In genomic region chr17:44197107-44197506, GRCh38 we compare ENCODE assay signal across 11 cellular contexts. TPM values are rescaled to one million over a fixed set of nuclear protein-coding genes. Genes with fewer than 3 reads are reported as not detected.
A peak's percentile ranks its signal among the peaks of the same experiment; 100 is the strongest.
DNase-seq lines count a peak whose midpoint lies in the region; ATAC-seq and TF ChIP-seq lines count a peak whose summit lies in the region.
"Had no signal": no experiment of that assay in that cellular context is flagged by ENCODE, and none has a peak within 500 bp of the region (broad histone marks: within the 10 kb centered on the region; RNA-seq: fewer than 3 reads in every experiment).

No MANE protein-coding gene starts in this region.

- H3K4me3 Mint-ChIP-seq in CD8-positive, alpha-beta memory T cell, result peak overlapping the region in 2 of 7 donors; percentile 56 to 94
- H3K4me3 Mint-ChIP-seq in dendritic cell treated with granulocyte-macrophage colony-stimulating factor and Interleukin-4, amounts not matched to agents 40 ng/mL and 50 ng/mL, for 4 days, result peak overlapping the region; percentile 83

- no peak overlapping the region for H3K27ac ChIP-seq in CD8-positive, alpha-beta memory T cell (ENCODE audit: low read depth, low read length)
- H3K27ac ChIP-seq in osteoblast (ENCODE audit: low read depth, low read length), result peak overlapping the region; percentile 17

- no peaks in the 10 kb centered on the region for H3K27me3 Mint-ChIP-seq in CD8-positive, alpha-beta memory T cell
- H3K27me3 Mint-ChIP-seq in dendritic cell treated with granulocyte-macrophage colony-stimulating factor and Interleukin-4, amounts not matched to agents 40 ng/mL and 50 ng/mL, for 4 days, result no peaks in the 10 kb centered on the region

- H4K20me1 ChIP-seq in osteoblast (ENCODE audit: insufficient read depth, low read length), result peaks cover 3% of the 10 kb centered on the region

- peak overlapping the region in 6 of 8 donors; percentile 65 to 96 (median 86) for H3K27ac Mint-ChIP-seq in CD8-positive, alpha-beta memory T cell
- peak overlapping the region; percentile 94 for H3K27ac Mint-ChIP-seq in dendritic cell treated with granulocyte-macrophage colony-stimulating factor and Interleukin-4, amounts not matched to agents 40 ng/mL and 50 ng/mL, for 4 days

- peaks cover 30% of the 10 kb centered on the region for H3K36me3 ChIP-seq in CD8-positive, alpha-beta memory T cell (ENCODE audit: insufficient read depth, low read length)
- H3K36me3 ChIP-seq in NT2/D1 (ENCODE audit: insufficient read depth, insufficient read length, low read length) (peaks cover 59% of the 10 kb centered on the region), osteoblast (ENCODE audit: insufficient read depth, low read length) (peaks cover 31% of the 10 kb centered on the region)

- no peak for ATAC-seq in HG02642 (IDR thresholded peaks at IDR 0.05; ENCODE audit: poor library complexity, unreplicated experiment)
- ATAC-seq: lower lobe of right lung, Panc1 had no signal

- H3K79me2 ChIP-seq in osteoblast (ENCODE audit: insufficient read depth, low read length), result peaks cover 30% of the 10 kb centered on the region

- H3K9me3 Mint-ChIP-seq in CD8-positive, alpha-beta memory T cell, result no peaks in the 10 kb centered on the region
- H3K9me3 Mint-ChIP-seq in dendritic cell treated with granulocyte-macrophage colony-stimulating factor and Interleukin-4, amounts not matched to agents 40 ng/mL and 50 ng/mL, for 4 days, result no peaks in the 10 kb centered on the region

- H3K9ac ChIP-seq in NT2/D1 (ENCODE audit: insufficient read length, low read depth), result peak overlapping the region; percentile 65

- no peak for TF ChIP-seq CTCF in osteoblast (IDR thresholded peaks at IDR 0.05; ENCODE audit: extremely low read depth, low read depth, low read length)

- CTCF ChIA-PET in CD8-positive, alpha-beta memory T cell (lab: Charles Lee), result interaction anchor here (0.9 to 2.3 kb wide), 4 partner anchors 11 to 149 kb away, joined by 4 to 13 read pairs (median 6); partner anchors contain the start of gene TMUB2

- no peaks in the 10 kb centered on the region for H3K27me3 ChIP-seq in CD8-positive, alpha-beta memory T cell (ENCODE audit: insufficient read depth, low read length, poor library complexity, severe bottlenecking)
- H3K27me3 ChIP-seq in NT2/D1 (ENCODE audit: insufficient read depth, insufficient read length) (no peaks in the 10 kb centered on the region), osteoblast (ENCODE audit: insufficient read depth, low read length) (no peaks in the 10 kb centered on the region)

- no peak overlapping the region for H3K4me2 ChIP-seq in osteoblast (ENCODE audit: insufficient read depth, low read length)

- peaks cover 16% of the 10 kb centered on the region for H3K4me1 ChIP-seq in CD8-positive, alpha-beta memory T cell (ENCODE audit: insufficient read depth, low read length)
- peaks cover 31% of the 10 kb centered on the region for H3K4me1 ChIP-seq in NT2/D1 (ENCODE audit: insufficient read depth, insufficient read length)
- H3K4me1 ChIP-seq in osteoblast (ENCODE audit: insufficient read depth, low read length), result peaks cover 14% of the 10 kb centered on the region

- H2AFZ ChIP-seq in osteoblast (ENCODE audit: low read length), result no peak overlapping the region

- DNase-seq in CD8-positive, alpha-beta memory T cell, result no peak
- DNase-seq in NT2/D1 (ENCODE audit: low read depth, low spot score) (no peak), osteoblast (ENCODE audit: insufficient read length, low spot score, missing footprints) (no peak), A172 (ENCODE audit: low spot score) (no peak), AG08395 (ENCODE audit: low spot score) (no peak)
- no peak for DNase-seq in stimulated activated CD4-positive, alpha-beta T cell treated with anti-CD3 and anti-CD28 coated beads, Interleukin-4, amount 100 ng/mL, for 24 hours
- DNase-seq: lower lobe of right lung had no signal

- intact Hi-C loops in dendritic cell treated with granulocyte-macrophage colony-stimulating factor and Interleukin-4, amounts not matched to agents 40 ng/mL and 50 ng/mL, for 4 days (cut with micrococcal nuclease), result no loop called here

- no peak overlapping the region for H3K4me3 ChIP-seq in CD8-positive, alpha-beta memory T cell (ENCODE audit: low read length)
- H3K4me3 ChIP-seq in NT2/D1 (ENCODE audit: insufficient read length, low read depth) (no peak overlapping the region), osteoblast (ENCODE audit: insufficient read depth, low read length) (no peak overlapping the region)

- POLR2A ChIA-PET in CD8-positive, alpha-beta memory T cell (lab: Charles Lee), result interaction anchor here (4.2 kb wide), 1 partner anchor 11 kb away, joined by 33 read pairs; the partner anchor contains the start of gene TMUB2

- no peaks in the 10 kb centered on the region for H3K9me3 ChIP-seq in CD8-positive, alpha-beta memory T cell (ENCODE audit: low read length)
- H3K9me3 ChIP-seq in NT2/D1 (ENCODE audit: insufficient read depth, low read length) (no peaks in the 10 kb centered on the region), osteoblast (ENCODE audit: low read depth, low read length) (no peaks in the 10 kb centered on the region)
- H3K9me3 ChIP-seq: lower lobe of right lung, prostate gland had no signal

- H3K36me3 Mint-ChIP-seq in CD8-positive, alpha-beta memory T cell, result peaks cover 0 to 58% (median 8%) of the 10 kb centered on the region in 3 donors
- peaks cover 76% of the 10 kb centered on the region for H3K36me3 Mint-ChIP-seq in dendritic cell treated with granulocyte-macrophage colony-stimulating factor and Interleukin-4, amounts not matched to agents 40 ng/mL and 50 ng/mL, for 4 days (ENCODE audit: low read depth)

- H3K4me1 Mint-ChIP-seq in CD8-positive, alpha-beta memory T cell, result peaks cover 20 to 31% (median 22%) of the 10 kb centered on the region in 3 donors
- H3K4me1 Mint-ChIP-seq in dendritic cell treated with granulocyte-macrophage colony-stimulating factor and Interleukin-4, amounts not matched to agents 40 ng/mL and 50 ng/mL, for 4 days (ENCODE audit: low read depth), result peaks cover 72% of the 10 kb centered on the region

RNA-seq across cellular contexts. Expression of gene ATXN7L3, which starts 2.6 kb away (rescaled TPM):
- 100 to 1,000 TPM in 1 of 2 experiments, 10 to 100 TPM in 1; 96.6 to 111 TPM for total RNA-seq in CD8-positive, alpha-beta memory T cell
- 15.4 TPM for polyA plus RNA-seq in CD8-positive, alpha-beta memory T cell
- 34.5 and 38.4 TPM in 2 replicates for total RNA-seq in osteoblast
- 44.3 and 54.5 TPM in 2 replicates for total RNA-seq in A172 (2014; rRNA removed; shearing (Covaris generic))

RNA-seq across cellular contexts. Expression of gene TMUB2, which starts 10.3 kb away (rescaled TPM):
- total RNA-seq in CD8-positive, alpha-beta memory T cell, result 10 to 100 TPM; 20.8 to 22.5 TPM
- 37.5 TPM for polyA plus RNA-seq in CD8-positive, alpha-beta memory T cell
- 27.1 and 27.9 TPM in 2 replicates for total RNA-seq in osteoblast
- 32.9 and 33.7 TPM in 2 replicates for total RNA-seq in A172 (2014; rRNA removed; shearing (Covaris generic))

RNA-seq across cellular contexts. Expression of gene UBTF, which starts 22.4 kb away (rescaled TPM):
- 100 to 1,000 TPM; 186 to 199 TPM for total RNA-seq in CD8-positive, alpha-beta memory T cell
- 78.0 TPM for polyA plus RNA-seq in CD8-positive, alpha-beta memory T cell
- 49.6 and 51.3 TPM in 2 replicates for total RNA-seq in osteoblast
- total RNA-seq in A172 (2014; rRNA removed; shearing (Covaris generic)), result 67.4 and 75.3 TPM in 2 replicates

RNA-seq across cellular contexts. Expression of gene ASB16, which starts 26.6 kb away (rescaled TPM):
- under 1 TPM in 1 of 2 experiments, not detected in 1; 0.11 TPM for total RNA-seq in CD8-positive, alpha-beta memory T cell
- polyA plus RNA-seq in CD8-positive, alpha-beta memory T cell, result 0.10 TPM
- not detected in 2 replicates for total RNA-seq in osteoblast
- 0.29 TPM in 1 of 2 replicates, not detected in the other for total RNA-seq in A172 (2014; rRNA removed; shearing (Covaris generic))
- total RNA-seq: lower lobe of right lung had no signal

RNA-seq across cellular contexts. Expression of gene HROB, which starts 55.4 kb away (rescaled TPM):
- total RNA-seq in CD8-positive, alpha-beta memory T cell, result 10 to 100 TPM; 16.2 to 16.5 TPM
- polyA plus RNA-seq in CD8-positive, alpha-beta memory T cell, result not detected
- total RNA-seq in osteoblast, result 1.8 TPM in 2 replicates
- total RNA-seq in A172 (2014; rRNA removed; shearing (Covaris generic)), result 4.9 and 7.7 TPM in 2 replicates
